Comparison of ENCODE assay signal across 8 cellular contexts in the genomic region with DNA sequence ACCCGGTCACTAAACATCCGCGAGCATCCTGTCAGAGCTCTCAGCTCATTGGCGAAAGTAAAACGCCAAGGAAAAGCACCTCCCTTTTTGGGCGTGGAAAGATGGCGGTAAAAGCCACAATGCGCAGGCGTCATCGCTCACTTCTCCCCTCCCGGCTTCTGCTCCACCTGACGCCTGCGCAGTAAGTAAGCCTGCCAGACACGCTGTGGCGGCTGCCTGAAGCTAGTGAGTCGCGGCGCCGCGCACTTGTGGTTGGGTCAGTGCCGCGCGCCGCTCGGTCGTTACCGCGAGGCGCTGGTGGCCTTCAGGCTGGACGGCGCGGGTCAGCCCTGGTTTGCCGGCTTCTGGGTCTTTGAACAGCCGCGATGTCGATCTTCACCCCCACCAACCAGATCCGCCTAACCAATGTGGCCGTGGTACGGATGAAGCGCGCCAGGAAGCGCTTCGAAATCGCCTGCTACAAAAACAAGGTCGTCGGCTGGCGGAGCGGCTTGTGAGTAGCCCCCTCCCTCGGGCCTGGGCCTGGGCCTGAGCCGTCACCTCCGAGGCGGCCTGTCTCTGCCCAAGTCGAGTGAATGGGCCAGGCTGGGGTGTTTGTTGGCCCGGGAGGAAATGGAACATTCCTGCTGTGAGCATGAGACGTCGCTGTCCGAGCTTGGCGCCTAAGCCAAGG. TPM values are rescaled to one million over a fixed set of nuclear protein-coding genes. Genes with fewer than 3 reads are reported as not detected.
A peak's percentile ranks its signal among the peaks of the same experiment; 100 is the strongest.
DNase-seq lines count a peak whose midpoint lies in the region; ATAC-seq and TF ChIP-seq lines count a peak whose summit lies in the region.
"Not testable (repeated sequence)": the region's sequence is repeated elsewhere in the genome, so short reads cannot be mapped to it uniquely, and the experiment has no call there.

No MANE protein-coding gene starts in this region.

- peak overlapping the region; percentile 93 to 99 (median 99) for H3K27ac Mint-ChIP-seq in CD4-positive, alpha-beta memory T cell
- H3K27ac Mint-ChIP-seq in activated CD4-positive, alpha-beta memory T cell treated with anti-CD3 and anti-CD28 coated beads, Interleukin-2, amount 10 ng/mL, durations not matched to agents 7 days and 5 days, result peak overlapping the region; percentile 98

- WGBS in lower leg skin, 2 donors, result 0% methylated on average over 33 to 48 of the region's 58 CpGs

- DNase-seq in CD4-positive, alpha-beta memory T cell, result peak; percentile 95 to 98 (median 98)
- DNase-seq in HK-2 (ENCODE audit: unreplicated experiment), result peak; percentile 96
- peak; percentile 82 for DNase-seq in NCI-H82 treated with DMSO at 0.1 percent for 48 hours (lab: John Stamatoyannopoulos, UW; ENCODE audit: unreplicated experiment)
- peak; percentile 98 for DNase-seq in activated CD4-positive, alpha-beta memory T cell treated with anti-CD3 and anti-CD28 coated beads, Interleukin-2, amount 10 ng/mL, durations not matched to agents 7 days and 5 days
- DNase-seq in lower leg skin (ENCODE audit: low spot score in 2 of 2), result peak; percentile 99
- DNase-seq in stimulated activated CD4-positive, alpha-beta T cell treated with anti-CD3 and anti-CD28 coated beads, Interleukin-4, amount 100 ng/mL, for 4 hours, result peak; percentile 91 to 97

- peaks cover 15 to 49% (median 35%) of the 10 kb centered on the region in 4 donors for H3K4me1 Mint-ChIP-seq in CD4-positive, alpha-beta memory T cell
- H3K4me1 Mint-ChIP-seq in activated CD4-positive, alpha-beta memory T cell treated with anti-CD3 and anti-CD28 coated beads, Interleukin-2, amount 10 ng/mL, durations not matched to agents 7 days and 5 days, result peaks cover 33% of the 10 kb centered on the region

- peak in 1 of 2 donors; percentile 84 for TF ChIP-seq POLR2A in lower leg skin (IDR thresholded peaks at IDR 0.05)

- peak; percentile 51 for ATAC-seq in GM19455 (IDR thresholded peaks at IDR 0.05; ENCODE audit: unreplicated experiment)

- H3K36me3 ChIP-seq in CD4-positive, alpha-beta memory T cell (ENCODE audit: insufficient read depth, low read length), result peaks cover 15% of the 10 kb centered on the region
- H3K36me3 ChIP-seq in duodenal mucosa (ENCODE audit: control insufficient read depth in 1 of 2, insufficient read depth in 2 of 2, low read length in 2 of 2), result peaks cover 0 to 12% of the 10 kb centered on the region in 2 donors

- H3K27ac ChIP-seq in CD4-positive, alpha-beta memory T cell (ENCODE audit: low read depth, low read length), result peak overlapping the region; percentile 94
- peak overlapping the region; percentile 89 for H3K27ac ChIP-seq in duodenal mucosa (ENCODE audit: low read depth, low read length)

- H3K4me3 Mint-ChIP-seq in CD4-positive, alpha-beta memory T cell, result peak overlapping the region; percentile 93 to 99 (median 98)
- H3K4me3 Mint-ChIP-seq in activated CD4-positive, alpha-beta memory T cell treated with anti-CD3 and anti-CD28 coated beads, Interleukin-2, amount 10 ng/mL, durations not matched to agents 7 days and 5 days, result peak overlapping the region; percentile 95

- not testable (repeated sequence) for H3K27me3 Mint-ChIP-seq in CD4-positive, alpha-beta memory T cell; activated CD4-positive, alpha-beta memory T cell treated with anti-CD3 and anti-CD28 coated beads, Interleukin-2, amount 10 ng/mL, durations not matched to agents 7 days and 5 days

- peak overlapping the region; percentile 81 to 86 for H3K4me3 ChIP-seq in CD4-positive, alpha-beta memory T cell (ENCODE audit: low read length in 2 of 2)
- H3K4me3 ChIP-seq in duodenal mucosa (ENCODE audit: low read depth in 1 of 2, low read length in 2 of 2), result peak overlapping the region; percentile 74 to 75
- peak overlapping the region; percentile 75 for H3K4me3 ChIP-seq in lower leg skin (ENCODE audit: low read depth, poor library complexity, severe bottlenecking)

- peak overlapping the region; percentile 58 to 81 for H3K9ac ChIP-seq in duodenal mucosa (ENCODE audit: low read depth in 1 of 2, low read length in 2 of 2)

- H3K4me1 ChIP-seq in CD4-positive, alpha-beta memory T cell (ENCODE audit: insufficient read depth, low read length), result peaks cover 32% of the 10 kb centered on the region
- not testable (repeated sequence) for H3K4me1 ChIP-seq in duodenal mucosa (ENCODE audit: control insufficient read depth in 1 of 2, insufficient read depth in 2 of 2, low read length in 2 of 2)

- POLR2A ChIA-PET in CD4-positive, alpha-beta memory T cell (lab: Charles Lee; ENCODE audit: partially characterized antibody), result interaction anchor here (0.6 to 1.7 kb wide), 11 partner anchors 9 to 909 kb away, joined by 3 to 8 read pairs (median 4); partner anchors contain the start of genes ABHD11, BAZ1B and NSUN5
- POLR2A ChIA-PET in activated CD4-positive, alpha-beta memory T cell treated with anti-CD3 and anti-CD28 coated beads, Interleukin-2, amount 10 ng/mL, durations not matched to agents 7 days and 5 days (lab: Charles Lee), result interaction anchor here (0.6 to 1.9 kb wide), 9 partner anchors 8 to 692 kb away, joined by 3 to 6 read pairs (median 3); a partner anchor contains a TSS

- TF ChIP-seq CTCF in lower leg skin (IDR thresholded peaks at IDR 0.05), result not testable (repeated sequence)

- H3K27me3 ChIP-seq in CD4-positive, alpha-beta memory T cell (ENCODE audit: insufficient read depth, low read length); duodenal mucosa (ENCODE audit: control insufficient read depth in 1 of 2, insufficient read depth in 2 of 2, low read length in 2 of 2): not testable (repeated sequence)

- not testable (repeated sequence) for H3K9me3 ChIP-seq in CD4-positive, alpha-beta memory T cell (ENCODE audit: control insufficient read depth in 1 of 2, low read length in 2 of 2); duodenal mucosa (ENCODE audit: control insufficient read depth in 1 of 2, low read length in 2 of 2)

- peaks cover 20 to 42% of the 10 kb centered on the region in 2 donors for H3K36me3 Mint-ChIP-seq in CD4-positive, alpha-beta memory T cell
- peaks cover 29% of the 10 kb centered on the region for H3K36me3 Mint-ChIP-seq in activated CD4-positive, alpha-beta memory T cell treated with anti-CD3 and anti-CD28 coated beads, Interleukin-2, amount 10 ng/mL, durations not matched to agents 7 days and 5 days (ENCODE audit: low read depth)

- intact Hi-C loops in CD4-positive, alpha-beta memory T cell (cut with micrococcal nuclease), result loop anchor here (2.0 kb wide), 3 partner anchors 49 to 909 kb away; partner anchors contain the start of gene ABHD11
- intact Hi-C loops in lower leg skin (cut with DNase I; ENCODE audit: low total_unique reads), result not testable (repeated sequence)

- CTCF ChIA-PET in CD4-positive, alpha-beta memory T cell (lab: Charles Lee; ENCODE audit: partially characterized antibody), result interaction anchor here (2.1 kb wide), 1 partner anchor 86 kb away, joined by 9 read pairs; no protein-coding TSS in a partner anchor
- CTCF ChIA-PET in activated CD4-positive, alpha-beta memory T cell treated with anti-CD3 and anti-CD28 coated beads, Interleukin-2, amount 10 ng/mL, durations not matched to agents 7 days and 5 days (lab: Charles Lee), result interaction anchor here (1.2 kb wide), 2 partner anchors 9 to 86 kb away, joined by 3 to 4 read pairs; no protein-coding TSS in a partner anchor

- H3K9me3 Mint-ChIP-seq in CD4-positive, alpha-beta memory T cell; activated CD4-positive, alpha-beta memory T cell treated with anti-CD3 and anti-CD28 coated beads, Interleukin-2, amount 10 ng/mL, durations not matched to agents 7 days and 5 days: not testable (repeated sequence)

RNA-seq across cellular contexts. Expression of gene TYW1B, which starts 1.4 kb away (rescaled TPM):
- total RNA-seq in CD4-positive, alpha-beta memory T cell, result 1 to 10 TPM; 7.7 to 8.4 TPM
- 1 to 10 TPM in 1 of 2 donors, under 1 TPM in 1; 0.30 to 2.3 TPM for polyA plus RNA-seq in CD4-positive, alpha-beta memory T cell
- total RNA-seq in activated CD4-positive, alpha-beta memory T cell treated with anti-CD3 and anti-CD28 coated beads, Interleukin-2, amount 10 ng/mL, durations not matched to agents 7 days and 5 days, result 1 to 10 TPM; 3.4 to 3.5 TPM
- total RNA-seq in lower leg skin, result 1 to 10 TPM; 3.7 to 5.3 (median 4.1) TPM

Comparison
In these comparisons a context has a peak if more than half of its experiments do, and no peak if none do; other contexts are left out.
1. Peak in every context shown above with its lines: DNase-seq, ATAC-seq, H3K4me3 ChIP-seq and H3K27ac ChIP-seq.